Comparison of ENCODE assay signal across 1 cellular context in the genomic region with DNA sequence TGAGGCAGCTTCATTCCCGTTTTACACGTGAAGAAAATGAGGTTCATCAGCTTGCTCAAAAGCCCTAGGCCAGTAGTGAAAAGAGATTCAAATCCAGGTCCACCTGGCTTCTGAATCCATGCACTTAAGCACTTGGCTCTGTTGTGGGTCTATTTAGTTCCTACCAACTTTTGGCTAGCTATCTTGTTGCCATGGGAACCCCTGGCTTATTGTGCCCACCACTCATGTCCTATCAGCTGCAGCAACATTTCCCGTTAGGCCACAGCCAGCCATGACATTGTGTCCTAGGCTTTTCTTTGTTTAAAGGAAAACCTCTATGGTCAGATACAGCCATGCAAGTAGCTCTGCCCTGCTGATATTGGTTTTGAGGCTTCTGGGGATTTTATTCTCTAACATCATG.
TF ChIP-seq lines count a peak whose summit lies in the region.

No MANE protein-coding gene starts in this region.

TF ChIP-seq in GM23338, 12 proteins besides CTCF, POLR2A, EP300 and RAD21:
- TF ChIP-seq ZNF114 (CRISPR knock-in tag; IDR thresholded peaks at IDR 0.05) (no peak), EZH2phosphoT487 (IDR thresholded peaks at IDR 0.05; ENCODE audit: unreplicated experiment) (no peak)
- TF ChIP-seq, protein P1, sequence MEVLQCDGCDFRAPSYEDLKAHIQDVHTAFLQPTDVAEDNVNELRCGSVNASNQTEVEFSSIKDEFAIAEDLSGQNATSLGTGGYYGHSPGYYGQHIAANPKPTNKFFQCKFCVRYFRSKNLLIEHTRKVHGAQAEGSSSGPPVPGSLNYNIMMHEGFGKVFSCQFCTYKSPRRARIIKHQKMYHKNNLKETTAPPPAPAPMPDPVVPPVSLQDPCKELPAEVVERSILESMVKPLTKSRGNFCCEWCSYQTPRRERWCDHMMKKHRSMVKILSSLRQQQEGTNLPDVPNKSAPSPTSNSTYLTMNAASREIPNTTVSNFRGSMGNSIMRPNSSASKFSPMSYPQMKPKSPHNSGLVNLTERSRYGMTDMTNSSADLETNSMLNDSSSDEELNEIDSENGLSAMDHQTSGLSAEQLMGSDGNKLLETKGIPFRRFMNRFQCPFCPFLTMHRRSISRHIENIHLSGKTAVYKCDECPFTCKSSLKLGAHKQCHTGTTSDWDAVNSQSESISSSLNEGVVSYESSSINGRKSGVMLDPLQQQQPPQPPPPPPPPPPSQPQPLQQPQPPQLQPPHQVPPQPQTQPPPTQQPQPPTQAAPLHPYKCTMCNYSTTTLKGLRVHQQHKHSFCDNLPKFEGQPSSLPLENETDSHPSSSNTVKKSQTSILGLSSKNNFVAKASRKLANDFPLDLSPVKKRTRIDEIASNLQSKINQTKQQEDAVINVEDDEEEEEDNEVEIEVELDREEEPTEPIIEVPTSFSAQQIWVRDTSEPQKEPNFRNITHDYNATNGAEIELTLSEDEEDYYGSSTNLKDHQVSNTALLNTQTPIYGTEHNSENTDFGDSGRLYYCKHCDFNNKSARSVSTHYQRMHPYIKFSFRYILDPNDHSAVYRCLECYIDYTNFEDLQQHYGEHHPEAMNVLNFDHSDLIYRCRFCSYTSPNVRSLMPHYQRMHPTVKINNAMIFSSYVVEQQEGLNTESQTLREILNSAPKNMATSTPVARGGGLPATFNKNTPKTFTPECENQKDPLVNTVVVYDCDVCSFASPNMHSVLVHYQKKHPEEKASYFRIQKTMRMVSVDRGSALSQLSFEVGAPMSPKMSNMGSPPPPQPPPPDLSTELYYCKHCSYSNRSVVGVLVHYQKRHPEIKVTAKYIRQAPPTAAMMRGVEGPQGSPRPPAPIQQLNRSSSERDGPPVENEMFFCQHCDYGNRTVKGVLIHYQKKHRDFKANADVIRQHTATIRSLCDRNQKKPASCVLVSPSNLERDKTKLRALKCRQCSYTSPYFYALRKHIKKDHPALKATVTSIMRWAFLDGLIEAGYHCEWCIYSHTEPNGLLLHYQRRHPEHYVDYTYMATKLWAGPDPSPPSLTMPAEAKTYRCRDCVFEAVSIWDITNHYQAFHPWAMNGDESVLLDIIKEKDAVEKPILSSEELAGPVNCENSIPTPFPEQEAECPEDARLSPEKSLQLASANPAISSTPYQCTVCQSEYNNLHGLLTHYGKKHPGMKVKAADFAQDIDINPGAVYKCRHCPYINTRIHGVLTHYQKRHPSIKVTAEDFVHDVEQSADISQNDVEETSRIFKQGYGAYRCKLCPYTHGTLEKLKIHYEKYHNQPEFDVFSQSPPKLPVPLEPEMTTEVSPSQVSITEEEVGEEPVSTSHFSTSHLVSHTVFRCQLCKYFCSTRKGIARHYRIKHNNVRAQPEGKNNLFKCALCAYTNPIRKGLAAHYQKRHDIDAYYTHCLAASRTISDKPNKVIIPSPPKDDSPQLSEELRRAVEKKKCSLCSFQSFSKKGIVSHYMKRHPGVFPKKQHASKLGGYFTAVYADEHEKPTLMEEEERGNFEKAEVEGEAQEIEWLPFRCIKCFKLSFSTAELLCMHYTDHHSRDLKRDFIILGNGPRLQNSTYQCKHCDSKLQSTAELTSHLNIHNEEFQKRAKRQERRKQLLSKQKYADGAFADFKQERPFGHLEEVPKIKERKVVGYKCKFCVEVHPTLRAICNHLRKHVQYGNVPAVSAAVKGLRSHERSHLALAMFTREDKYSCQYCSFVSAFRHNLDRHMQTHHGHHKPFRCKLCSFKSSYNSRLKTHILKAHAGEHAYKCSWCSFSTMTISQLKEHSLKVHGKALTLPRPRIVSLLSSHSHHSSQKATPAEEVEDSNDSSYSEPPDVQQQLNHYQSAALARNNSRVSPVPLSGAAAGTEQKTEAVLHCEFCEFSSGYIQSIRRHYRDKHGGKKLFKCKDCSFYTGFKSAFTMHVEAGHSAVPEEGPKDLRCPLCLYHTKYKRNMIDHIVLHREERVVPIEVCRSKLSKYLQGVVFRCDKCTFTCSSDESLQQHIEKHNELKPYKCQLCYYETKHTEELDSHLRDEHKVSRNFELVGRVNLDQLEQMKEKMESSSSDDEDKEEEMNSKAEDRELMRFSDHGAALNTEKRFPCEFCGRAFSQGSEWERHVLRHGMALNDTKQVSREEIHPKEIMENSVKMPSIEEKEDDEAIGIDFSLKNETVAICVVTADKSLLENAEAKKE (CRISPR knock-in tag; IDR thresholded peaks at IDR 0.05), result no peak
